ENCODE assay signal across 9 cellular contexts in genomic region chr18:28824183-28824574, GRCh38.
"Had no signal": no experiment of that assay in that cellular context is flagged by ENCODE, and none has a peak within 500 bp of the region (broad histone marks: within the 10 kb centered on the region; RNA-seq: fewer than 3 reads in every experiment).

No MANE protein-coding gene starts in this region.

- H3K4me3 ChIP-seq: GM23248, HAP-1 had no signal

- H3K36me3 ChIP-seq: HAP-1 had no signal

- H3K9me3 ChIP-seq: HAP-1 had no signal

- DNase-seq: GOT3, H7, HFFc6, KBM-7 had no signal

- H3K4me1 ChIP-seq: HAP-1 had no signal

- H3K27ac ChIP-seq: GM23248, HL-60 had no signal

- H3K9ac ChIP-seq: GM23248 had no signal

- H2AFZ ChIP-seq: GM23248 had no signal

- FAIRE-seq: HepG2 had no signal

- ATAC-seq: HCT116, HepG2 had no signal
